13 cellular contexts compared by ENCODE assay signal in the genomic region with DNA sequence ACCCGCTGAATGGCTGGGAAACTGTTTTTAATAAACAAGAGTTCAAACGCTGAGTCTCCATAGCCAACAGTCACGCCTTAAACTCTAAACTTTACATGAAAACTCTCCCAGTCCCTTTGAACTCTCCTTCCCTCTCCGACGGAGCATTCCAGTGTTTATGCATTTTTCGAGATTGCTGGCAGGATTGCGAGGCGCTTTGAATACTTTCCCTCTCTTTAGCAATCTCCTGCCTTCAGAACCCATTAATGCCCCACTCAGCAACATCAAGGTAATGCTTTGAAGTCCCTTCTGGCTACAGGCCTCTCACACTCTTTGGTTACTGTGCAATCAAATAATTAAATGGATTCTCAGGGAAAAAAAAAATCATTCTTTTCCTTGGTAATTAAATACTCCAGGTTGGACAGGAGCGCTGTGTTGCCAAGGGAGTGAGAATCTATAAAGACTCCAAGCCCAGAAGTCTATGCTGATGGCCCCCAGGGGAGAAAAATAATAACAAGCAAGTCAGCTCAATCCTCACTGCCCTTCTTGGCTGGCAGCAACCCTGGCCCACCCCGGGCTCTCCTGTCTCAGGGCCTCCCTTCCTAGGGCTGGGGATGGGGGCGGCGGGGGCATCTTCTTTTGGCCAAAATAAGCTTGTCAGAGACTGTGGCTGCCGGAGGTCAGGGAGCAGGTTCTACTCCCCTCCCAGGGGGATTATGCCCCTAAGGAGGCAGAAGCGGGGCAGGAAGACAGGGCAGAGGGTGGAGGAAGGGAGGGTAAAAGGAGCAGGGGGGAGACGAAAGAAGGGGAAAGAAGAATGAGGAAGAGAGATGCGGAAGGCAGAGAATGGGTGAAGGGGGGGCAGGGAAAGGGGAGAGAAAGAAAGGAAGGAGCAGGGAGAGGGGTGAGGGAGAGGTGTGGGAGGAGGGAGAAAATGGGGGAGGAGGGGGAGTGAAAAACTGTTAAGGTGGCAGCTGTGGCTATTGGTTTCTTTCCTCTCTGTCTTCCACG. TPM values are rescaled to one million over a fixed set of nuclear protein-coding genes. Genes with fewer than 3 reads are reported as not detected.
DNase-seq lines count a peak whose midpoint lies in the region; ATAC-seq and TF ChIP-seq lines count a peak whose summit lies in the region.
"Had no signal": no experiment of that assay in that cellular context is flagged by ENCODE, and none has a peak within 500 bp of the region (broad histone marks: within the 10 kb centered on the region; RNA-seq: fewer than 3 reads in every experiment).

No MANE protein-coding gene starts in this region.

- H3K36me3 ChIP-seq in ectodermal cell (ENCODE audit: control insufficient read depth, insufficient read depth, low read length): no peaks in the 10 kb centered on the region

- peaks cover 18% of the 10 kb centered on the region for H3K4me1 ChIP-seq in ectodermal cell (ENCODE audit: control insufficient read depth, insufficient read depth, low read length)

- no peaks in the 10 kb centered on the region for H3K9me3 ChIP-seq in ectodermal cell (ENCODE audit: control insufficient read depth, low read length)

- no peaks in the 10 kb centered on the region for H3K27me3 Mint-ChIP-seq in mesothelial cell of epicardium (ENCODE audit: low read depth)

- intact Hi-C loops in left ventricle myocardium superior (cut with micrococcal nuclease): no loop called here

- ATAC-seq in activated CD4-positive, CD25-positive, alpha-beta regulatory T cell treated with anti-CD3 and anti-CD28 coated beads, Interleukin-2, amount 50 U/mL, for 24 hours: no peak
- ATAC-seq in left ventricle myocardium superior: no peak
- no peak for ATAC-seq in HG02642 (IDR thresholded peaks at IDR 0.05; ENCODE audit: poor library complexity, unreplicated experiment)

- H3K4me1 Mint-ChIP-seq in mesothelial cell of epicardium: peaks cover 33% of the 10 kb centered on the region
- H3K4me1 Mint-ChIP-seq: immature natural killer cell had no signal

- peak; percentile 42 for DNase-seq in AG20443 (ENCODE audit: low spot score)
- DNase-seq in LoVo (ENCODE audit: low spot score): peak; percentile 69
- no peak for DNase-seq in mesothelial cell of epicardium (ENCODE audit: low spot score in 2 of 2, unreplicated experiment in 2 of 2)
- no peak for DNase-seq in left ventricle myocardium superior
- no peak for DNase-seq in anterior cingulate cortex (lab: John Stamatoyannopoulos, UW)
- DNase-seq: activated gamma-delta T cell, immature natural killer cell, MM.1S, posterior cingulate gyrus had no signal

- no peak overlapping the region for H3K4me3 Mint-ChIP-seq in mesothelial cell of epicardium
- H3K4me3 Mint-ChIP-seq: dendritic cell treated with granulocyte-macrophage colony-stimulating factor and Interleukin-4, amounts not matched to agents 40 ng/mL and 50 ng/mL, for 4 days; immature natural killer cell had no signal

- H3K9me3 Mint-ChIP-seq in mesothelial cell of epicardium: no peaks in the 10 kb centered on the region
- H3K9me3 Mint-ChIP-seq: dendritic cell treated with granulocyte-macrophage colony-stimulating factor and Interleukin-4, amounts not matched to agents 40 ng/mL and 50 ng/mL, for 4 days; immature natural killer cell had no signal

- 28 to 30% methylated on average over 17 of the region's 17 CpGs for WGBS in ectodermal cell, 2 experiments

- H3K36me3 Mint-ChIP-seq in mesothelial cell of epicardium: no peaks in the 10 kb centered on the region
- H3K36me3 Mint-ChIP-seq: immature natural killer cell had no signal

- no peak overlapping the region for H3K4me3 ChIP-seq in ectodermal cell (ENCODE audit: insufficient read depth, low read depth, low read length)

- peak overlapping the region; percentile 88 for H3K27ac Mint-ChIP-seq in mesothelial cell of epicardium
- H3K27ac Mint-ChIP-seq: dendritic cell treated with granulocyte-macrophage colony-stimulating factor and Interleukin-4, amounts not matched to agents 40 ng/mL and 50 ng/mL, for 4 days; immature natural killer cell had no signal

- peak overlapping the region; percentile 70 for H3K27ac ChIP-seq in ectodermal cell (ENCODE audit: insufficient read depth, low read depth, low read length, poor library complexity, severe bottlenecking)

- no peak for TF ChIP-seq CTCF in mesothelial cell of epicardium (IDR thresholded peaks at IDR 0.05; ENCODE audit: unreplicated experiment)

- no peaks in the 10 kb centered on the region for H3K27me3 ChIP-seq in ectodermal cell (ENCODE audit: control insufficient read depth, insufficient read depth, low read length, poor library complexity, severe bottlenecking)

RNA-seq across cellular contexts. Expression of a gene that starts 45.2 kb away (rescaled TPM):
- 208 TPM for polyA plus RNA-seq in ectodermal cell (2013, experiment 1 of 4)
- 212 TPM for polyA plus RNA-seq in ectodermal cell (2013, experiment 2 of 4)
- polyA plus RNA-seq in ectodermal cell (2013, experiment 3 of 4): 156 TPM
- 171 TPM for polyA plus RNA-seq in ectodermal cell (2013, experiment 4 of 4)
- 84.6 to 88.7 TPM (median 87.8 TPM) in 3 replicates for total RNA-seq in mesothelial cell of epicardium
- total RNA-seq in left ventricle myocardium superior: 17.2 TPM

Comparison
In these comparisons a context has a peak if more than half of its experiments do, and no peak if none do; other contexts are left out.
1. DNase-seq: peak in AG20443 (single experiment) and LoVo (single experiment); none in mesothelial cell of epicardium (0 of 2), left ventricle myocardium superior (single experiment) and anterior cingulate cortex (0 of 58).